In the genomic region with DNA sequence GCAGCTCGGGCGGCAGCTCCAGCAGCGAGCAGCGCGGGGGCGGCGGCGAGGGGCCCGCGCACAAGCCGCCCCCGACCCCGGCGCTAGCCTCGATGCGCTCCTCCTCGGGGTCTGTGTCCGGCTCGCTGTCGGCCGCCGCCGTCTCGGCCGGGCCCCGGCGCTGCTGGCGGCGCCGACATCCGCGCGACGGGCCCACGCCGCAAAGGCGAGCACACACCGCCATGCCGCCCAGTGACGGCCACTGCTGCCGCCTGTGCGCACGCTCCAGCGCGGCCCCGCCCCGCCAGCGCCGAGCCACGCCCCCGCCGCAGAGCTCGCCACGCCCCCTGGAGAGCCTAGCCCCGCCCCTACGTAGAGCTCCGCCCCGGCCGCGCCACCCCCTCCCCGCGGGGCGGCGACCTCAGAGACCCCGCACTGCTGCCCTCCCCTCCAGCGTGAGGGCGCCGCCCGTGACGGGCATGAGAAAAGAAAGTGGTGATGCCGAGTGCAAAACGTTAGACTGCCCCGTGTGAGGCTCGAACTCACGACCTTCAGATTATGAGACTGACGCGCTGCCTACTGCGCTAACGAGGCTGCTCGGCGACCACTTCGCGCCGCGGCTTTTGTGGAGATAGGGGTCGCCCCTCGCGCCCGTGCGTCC, we compare ENCODE assay signal across 8 cellular contexts. TPM values are rescaled to one million over a fixed set of nuclear protein-coding genes. Genes with fewer than 3 reads are reported as not detected.
A peak's percentile ranks its signal among the peaks of the same experiment; 100 is the strongest.
DNase-seq lines count a peak whose midpoint lies in the region; ATAC-seq, FAIRE-seq and TF ChIP-seq lines count a peak whose summit lies in the region.

A gene with protein sequence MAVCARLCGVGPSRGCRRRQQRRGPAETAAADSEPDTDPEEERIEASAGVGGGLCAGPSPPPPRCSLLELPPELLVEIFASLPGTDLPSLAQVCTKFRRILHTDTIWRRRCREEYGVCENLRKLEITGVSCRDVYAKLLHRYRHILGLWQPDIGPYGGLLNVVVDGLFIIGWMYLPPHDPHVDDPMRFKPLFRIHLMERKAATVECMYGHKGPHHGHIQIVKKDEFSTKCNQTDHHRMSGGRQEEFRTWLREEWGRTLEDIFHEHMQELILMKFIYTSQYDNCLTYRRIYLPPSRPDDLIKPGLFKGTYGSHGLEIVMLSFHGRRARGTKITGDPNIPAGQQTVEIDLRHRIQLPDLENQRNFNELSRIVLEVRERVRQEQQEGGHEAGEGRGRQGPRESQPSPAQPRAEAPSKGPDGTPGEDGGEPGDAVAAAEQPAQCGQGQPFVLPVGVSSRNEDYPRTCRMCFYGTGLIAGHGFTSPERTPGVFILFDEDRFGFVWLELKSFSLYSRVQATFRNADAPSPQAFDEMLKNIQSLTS (minus strand): TSS at position 255 of the 640 bp plus-strand sequence. CDS start 32 bp downstream, at position 223.

- no peaks in the 10 kb centered on the region for H3K9me3 Mint-ChIP-seq in Caco-2 (ENCODE audit: unreplicated experiment)
- no peaks in the 10 kb centered on the region for H3K9me3 Mint-ChIP-seq in activated T-cell treated with anti-CD3 and anti-CD28 coated beads, Interleukin-2, amount 50 U/mL, for 24 hours

- H3K9me3 ChIP-seq in Caco-2 (no peaks in the 10 kb centered on the region), PC-3 (ENCODE audit: low read length) (no peaks in the 10 kb centered on the region), muscle layer of duodenum (ENCODE audit: control insufficient read depth in 1 of 2, low read length in 2 of 2) (no peaks in the 10 kb centered on the region)

- peak within 1 kb of the TSS; percentile 61; the same call in 1 of the 2 replicates for H2AFZ ChIP-seq in PC-3 (ENCODE audit: low read length)

- peak; percentile 92 for FAIRE-seq in HTR-8/SVneo (lab: Jason Lieb, UNC)

- H3K4me1 ChIP-seq in Caco-2 (peaks cover 50% of the 10 kb centered on the region), PC-3 (ENCODE audit: insufficient read depth, low read length) (peaks cover 20% of the 10 kb centered on the region), muscle layer of duodenum (ENCODE audit: control insufficient read depth in 1 of 2, insufficient read depth in 2 of 2, low read length in 2 of 2) (peaks cover 7 to 48% of the 10 kb centered on the region in 2 donors)

- H3K4me3 Mint-ChIP-seq in Caco-2 (ENCODE audit: unreplicated experiment) = peak within 1 kb of the TSS; percentile 82
- peak within 1 kb of the TSS; percentile 90 for H3K4me3 Mint-ChIP-seq in activated T-cell treated with anti-CD3 and anti-CD28 coated beads, Interleukin-2, amount 50 U/mL, for 24 hours

- H3K4me2 ChIP-seq in PC-3 (ENCODE audit: low read length) = peak within 1 kb of the TSS; percentile 73

- H3K27me3 ChIP-seq in Caco-2 (replicated peaks; ENCODE audit: control insufficient read depth, insufficient read depth, low read length) (no peaks in the 10 kb centered on the region), PC-3 (ENCODE audit: low read length) (no peaks in the 10 kb centered on the region), muscle layer of duodenum (ENCODE audit: low read depth, low read length) (no peaks in the 10 kb centered on the region)

- H3K4me1 Mint-ChIP-seq in Caco-2 (ENCODE audit: low read depth, unreplicated experiment) = peaks cover 46% of the 10 kb centered on the region
- H3K4me1 Mint-ChIP-seq in activated T-cell treated with anti-CD3 and anti-CD28 coated beads, Interleukin-2, amount 50 U/mL, for 24 hours (ENCODE audit: low read depth) = peaks cover 69% of the 10 kb centered on the region

- ATAC-seq in GM21360 (IDR thresholded peaks at IDR 0.05; ENCODE audit: unreplicated experiment) (peak; percentile 41), PC-3 (peak; percentile 64), esophagus mucosa (peak; percentile 88)

- peak within 1 kb of the TSS; percentile 90 for H3K4me3 ChIP-seq in Caco-2 (ENCODE audit: low read depth, low read length)
- peak within 1 kb of the TSS; percentile 81 for H3K4me3 ChIP-seq in PC-3 (ENCODE audit: low read length)
- peak within 1 kb of the TSS; percentile 64 to 80 for H3K4me3 ChIP-seq in muscle layer of duodenum (ENCODE audit: low read depth in 1 of 2, low read length in 2 of 2)

- POLR2A ChIA-PET in Caco-2 (lab: Charles Lee) = interaction anchor here (0.6 to 2.8 kb wide), 13 partner anchors 9 to 567 kb away, joined by 3 to 38 read pairs (median 4); a partner anchor contains a TSS
- POLR2A ChIA-PET in PC-3 (lab: Charles Lee; ENCODE audit: unreplicated experiment) = interaction anchor here (0.6 to 0.7 kb wide), 2 partner anchors 52 to 82 kb away, joined by 3 to 4 read pairs; no protein-coding TSS in a partner anchor

- no peaks in the 10 kb centered on the region for H3K9me2 ChIP-seq in PC-3 (replicated peaks; ENCODE audit: low read length)

- TF ChIP-seq CTCF in Caco-2 (IDR thresholded peaks at IDR 0.05; ENCODE audit: insufficient read depth in 1 of 2, low read depth in 1 of 2, low read length in 1 of 2, severe bottlenecking in 1 of 2, unreplicated experiment in 1 of 2) (peak in 1 of 2 experiments; percentile 12), PC-3 (conservative IDR thresholded peaks at IDR 0.05; ENCODE audit: low read depth, low read length) (no peak)

- H3K27ac ChIP-seq in PC-3 (ENCODE audit: low read length) (no peak within 1 kb of the TSS), muscle layer of duodenum (ENCODE audit: low read length) (peak within 1 kb of the TSS; percentile 80)

- CTCF ChIA-PET in Caco-2 (lab: Charles Lee) (interaction anchor here (0.6 to 3.4 kb wide), 10 partner anchors 9 to 567 kb away, joined by 3 to 16 read pairs (median 4); a partner anchor contains a TSS), PC-3 (lab: Charles Lee) (no interaction called here)

- peak within 1 kb of the TSS; percentile 97 for H3K27ac Mint-ChIP-seq in Caco-2 (ENCODE audit: unreplicated experiment)
- peak within 1 kb of the TSS; percentile 98 for H3K27ac Mint-ChIP-seq in activated T-cell treated with anti-CD3 and anti-CD28 coated beads, Interleukin-2, amount 50 U/mL, for 24 hours

- H3K36me3 Mint-ChIP-seq in Caco-2 (ENCODE audit: insufficient read depth, unreplicated experiment) = peaks cover 58% of the 10 kb centered on the region
- peaks cover 30% of the 10 kb centered on the region for H3K36me3 Mint-ChIP-seq in activated T-cell treated with anti-CD3 and anti-CD28 coated beads, Interleukin-2, amount 50 U/mL, for 24 hours (ENCODE audit: low read depth)

- intact Hi-C loops in Caco-2 (cut with micrococcal nuclease; ENCODE audit: unreplicated experiment) = loop anchor here (1.0 to 10.0 kb wide), 5 partner anchors 9 to 829 kb away; a partner anchor contains a TSS
- intact Hi-C loops in PC-3 (cut with micrococcal nuclease) = no loop called here

- H3K36me3 ChIP-seq in Caco-2 (ENCODE audit: control insufficient read depth, insufficient read depth, low read length) = no peaks in the 10 kb centered on the region
- no peaks in the 10 kb centered on the region for H3K36me3 ChIP-seq in PC-3 (ENCODE audit: low read depth, low read length)
- H3K36me3 ChIP-seq in muscle layer of duodenum (ENCODE audit: control insufficient read depth in 1 of 2, insufficient read depth in 2 of 2, low read length in 2 of 2) = peaks cover 0 to 6% of the 10 kb centered on the region in 2 donors

- H4K20me1 ChIP-seq in PC-3 (ENCODE audit: low read length) = peaks cover 19% of the 10 kb centered on the region; the same call in 1 of the 2 replicates

- H3K9ac ChIP-seq in PC-3 (ENCODE audit: low read length) = peak within 1 kb of the TSS; percentile 76

- H3K27me3 Mint-ChIP-seq in Caco-2 (ENCODE audit: insufficient read depth, unreplicated experiment) = peaks cover 2% of the 10 kb centered on the region
- H3K27me3 Mint-ChIP-seq in activated T-cell treated with anti-CD3 and anti-CD28 coated beads, Interleukin-2, amount 50 U/mL, for 24 hours = peaks cover 2% of the 10 kb centered on the region

- H3K79me2 ChIP-seq in PC-3 (ENCODE audit: low read length) = peaks cover 44% of the 10 kb centered on the region

- H3F3A ChIP-seq in PC-3 (ENCODE audit: low read length, unreplicated experiment) = no peaks in the 10 kb centered on the region

- peak; percentile 91 to 96 for DNase-seq in Caco-2
- DNase-seq in HTR-8/SVneo (ENCODE audit: insufficient read length, low spot score) = peak; percentile 81
- peak; percentile 64 for DNase-seq in PC-3
- peak; percentile 98 for DNase-seq in activated T-cell treated with anti-CD3 and anti-CD28 coated beads, Interleukin-2, amount 50 U/mL, for 24 hours
- DNase-seq in stimulated activated CD8-positive, alpha-beta memory T cell treated with anti-CD3 and anti-CD28 coated beads, Interleukin-7, amount 100 ng/mL, for 4 hours (ENCODE audit: low read depth in 2 of 2) = peak; percentile 81 to 84

- BruUV-seq in Caco-2 (replicated peaks; lab: Mats Ljungman, UMichigan) (no TSS peak), PC-3 (replicated peaks; lab: Mats Ljungman, UMichigan) (no TSS peak)

RNA-seq across cellular contexts. Expression of the gene that starts here (rescaled TPM):
- 50.9 and 55.6 TPM in 2 replicates for total RNA-seq in Caco-2 (2022)
- 14.8 and 17.7 TPM in 2 replicates for total RNA-seq in PC-3 (2014; rRNA removed)
- total RNA-seq in esophagus mucosa = 16.9 TPM
